Comparison of ENCODE assay signal across 23 cellular contexts in genomic region chr2:201024518-201024917, GRCh38. TPM values are rescaled to one million over a fixed set of nuclear protein-coding genes. Genes with fewer than 3 reads are reported as not detected.
A peak's percentile ranks its signal among the peaks of the same experiment; 100 is the strongest.
DNase-seq lines count a peak whose midpoint lies in the region; ATAC-seq and TF ChIP-seq lines count a peak whose summit lies in the region.
"Had no signal": no experiment of that assay in that cellular context is flagged by ENCODE, and none has a peak within 500 bp of the region (broad histone marks: within the 10 kb centered on the region; RNA-seq: fewer than 3 reads in every experiment).

No MANE protein-coding gene starts in this region.

- H3K9me3 ChIP-seq in T-helper 17 cell (ENCODE audit: control insufficient read depth, low read length, poor library complexity, severe bottlenecking) (no peaks in the 10 kb centered on the region), mucosa of descending colon (no peaks in the 10 kb centered on the region)
- H3K9me3 ChIP-seq: A549 had no signal

- peaks cover 29% of the 10 kb centered on the region for H3K4me1 ChIP-seq in mucosa of descending colon (ENCODE audit: low read depth)
- H3K4me1 ChIP-seq: A549; BLaER1 treated with 17β-estradiol and CSF1 and Interleukin-3, amounts not matched to agents 10 nM and 100 nM had no signal

- intact Hi-C loops in mucosa of descending colon (cut with DNase I, micrococcal nuclease): no loop called here

- DNase-seq in activated T-cell treated with anti-CD3 and anti-CD28 coated beads, Interleukin-2, amount 50 U/mL, for 24 hours: no peak
- DNase-seq in activated T-cell treated with anti-CD3 and anti-CD28 coated beads for 4 hours: no peak
- no peak for DNase-seq in T-helper 17 cell
- DNase-seq in mucosa of descending colon: no peak
- no peak for DNase-seq in SHP77 treated with DMSO at 0.1 percent for 48 hours (lab: John Stamatoyannopoulos, UW)
- no peak for DNase-seq in CD1c-positive myeloid dendritic cell (ENCODE audit: extremely low spot score)
- DNase-seq: AML-193; CD4-positive, alpha-beta memory T cell; CD4-positive, CD25-positive, alpha-beta regulatory T cell; CD8-positive, alpha-beta memory T cell; COR-L47; DMS 273 treated with DMSO at 0.1 percent for 48 hours; DMS153; DMS53; DMS79; DND-41; EL; GDM1 had no signal

- no peak for ATAC-seq in T-helper 17 cell
- peak; percentile 71 for ATAC-seq in mucosa of descending colon
- ATAC-seq in GM18861 (IDR thresholded peaks at IDR 0.05; ENCODE audit: unreplicated experiment): no peak
- ATAC-seq: A549, GM12878 had no signal

- TF ChIP-seq CTCF in mucosa of descending colon (IDR thresholded peaks at IDR 0.05): no peak

- H3K36me3 Mint-ChIP-seq in activated T-cell treated with anti-CD3 and anti-CD28 coated beads, Interleukin-2, amount 50 U/mL, for 24 hours (ENCODE audit: low read depth): peaks cover 55% of the 10 kb centered on the region
- H3K36me3 Mint-ChIP-seq in T-helper 17 cell (ENCODE audit: low read depth): peaks cover 18% of the 10 kb centered on the region

- no peaks in the 10 kb centered on the region for H3K27me3 Mint-ChIP-seq in activated T-cell treated with anti-CD3 and anti-CD28 coated beads, Interleukin-2, amount 50 U/mL, for 24 hours
- H3K27me3 Mint-ChIP-seq in T-helper 17 cell: no peaks in the 10 kb centered on the region
- H3K27me3 Mint-ChIP-seq: B cell; CD4-positive, alpha-beta memory T cell; CD4-positive, CD25-positive, alpha-beta regulatory T cell; CD8-positive, alpha-beta memory T cell had no signal

- H3K36me3 ChIP-seq in mucosa of descending colon (ENCODE audit: low read depth): no peaks in the 10 kb centered on the region

- H3K9me3 Mint-ChIP-seq in activated T-cell treated with anti-CD3 and anti-CD28 coated beads, Interleukin-2, amount 50 U/mL, for 24 hours: peaks cover 3% of the 10 kb centered on the region

- peaks cover 36% of the 10 kb centered on the region for H3K4me1 Mint-ChIP-seq in activated T-cell treated with anti-CD3 and anti-CD28 coated beads, Interleukin-2, amount 50 U/mL, for 24 hours (ENCODE audit: low read depth)
- H3K4me1 Mint-ChIP-seq in T-helper 17 cell: peaks cover 38% of the 10 kb centered on the region

- no peak overlapping the region for H3K4me3 ChIP-seq in mucosa of descending colon
- H3K4me3 ChIP-seq: A549; BLaER1 treated with 17β-estradiol and CSF1 and Interleukin-3, amounts not matched to agents 10 nM and 100 nM; GM12878 had no signal

- peak overlapping the region; percentile 20 for H3K27ac Mint-ChIP-seq in activated T-cell treated with anti-CD3 and anti-CD28 coated beads, Interleukin-2, amount 50 U/mL, for 24 hours
- H3K27ac Mint-ChIP-seq in T-helper 17 cell: peak overlapping the region; percentile 32
- H3K27ac Mint-ChIP-seq: B cell had no signal

- no peak overlapping the region for H3K4me3 Mint-ChIP-seq in activated T-cell treated with anti-CD3 and anti-CD28 coated beads, Interleukin-2, amount 50 U/mL, for 24 hours
- no peak overlapping the region for H3K4me3 Mint-ChIP-seq in T-helper 17 cell
- H3K4me3 Mint-ChIP-seq: B cell; CD4-positive, alpha-beta memory T cell; CD4-positive, CD25-positive, alpha-beta regulatory T cell; CD8-positive, alpha-beta memory T cell had no signal

RNA-seq across cellular contexts. Expression of gene HYCC2, which starts 47.0 kb away (rescaled TPM):
- total RNA-seq in T-helper 17 cell (10 to 100 TPM; 29.4 to 36.5 TPM), mucosa of descending colon (10 to 100 TPM; 33.2 to 55.6 (median 48.2) TPM)

RNA-seq across cellular contexts. Expression of gene NDUFB3, which starts 47.3 kb away (rescaled TPM):
- total RNA-seq in T-helper 17 cell (10 to 100 TPM; 23.7 to 33.8 TPM), mucosa of descending colon (100 to 1,000 TPM; 100 to 145 (median 134) TPM)
